8 cellular contexts compared by ENCODE assay signal in the genomic region with DNA sequence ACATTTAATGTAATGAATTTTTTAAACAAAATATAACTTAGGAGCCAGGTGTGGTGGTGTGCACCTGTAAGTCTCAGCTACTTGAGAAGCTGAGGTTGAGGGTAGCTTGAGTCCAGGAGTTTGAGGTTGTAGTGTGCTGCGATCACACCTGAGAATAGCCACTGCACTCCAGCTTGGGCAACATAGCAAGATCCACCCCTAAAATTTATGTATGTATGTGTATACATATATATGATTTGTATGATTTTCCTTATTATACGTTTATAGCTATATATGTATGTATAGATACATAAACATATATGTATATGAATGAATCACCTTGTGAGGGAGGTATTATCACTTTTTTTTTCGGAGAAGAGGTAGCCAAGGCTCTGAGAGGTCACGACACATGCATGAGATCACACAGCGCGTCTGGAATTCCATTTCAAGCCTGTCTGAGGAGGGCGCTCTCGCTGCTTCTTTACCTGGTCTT. TPM values are rescaled to one million over a fixed set of nuclear protein-coding genes. Genes with fewer than 3 reads are reported as not detected.
DNase-seq lines count a peak whose midpoint lies in the region; ATAC-seq and TF ChIP-seq lines count a peak whose summit lies in the region.

No MANE protein-coding gene starts in this region.

- no peak overlapping the region for H3K9ac ChIP-seq in iPS-18a (ENCODE audit: low read length)

- ATAC-seq in HG03159 (IDR thresholded peaks at IDR 0.05; ENCODE audit: unreplicated experiment): peak; percentile 12

- no peaks in the 10 kb centered on the region for H3K27me3 ChIP-seq in CD4-positive, alpha-beta memory T cell (ENCODE audit: insufficient read depth, low read length)
- H3K27me3 ChIP-seq in iPS-18a (ENCODE audit: control insufficient read depth, insufficient read depth, low read length): peaks cover 68% of the 10 kb centered on the region

- H3K4me3 ChIP-seq in CD4-positive, alpha-beta memory T cell (ENCODE audit: low read length in 2 of 2): peak overlapping the region in 1 of 2 donors; percentile 58
- H3K4me3 ChIP-seq in iPS-18a (ENCODE audit: low read length): peak overlapping the region; percentile 56

- H3K9me3 Mint-ChIP-seq in CD4-positive, alpha-beta memory T cell: no peaks in the 10 kb centered on the region

- peaks cover 8 to 25% (median 15%) of the 10 kb centered on the region in 4 donors for H3K4me1 Mint-ChIP-seq in CD4-positive, alpha-beta memory T cell

- H3K27ac ChIP-seq in CD4-positive, alpha-beta memory T cell (ENCODE audit: low read depth, low read length): peak overlapping the region; percentile 61
- H3K27ac ChIP-seq in iPS-18a (ENCODE audit: low read length): no peak overlapping the region

- DNase-seq in CD4-positive, alpha-beta memory T cell: peak in 2 of 5 donors; percentile 50 to 73
- DNase-seq in activated naive CD4-positive, alpha-beta T cell treated with anti-CD3 and anti-CD28 coated beads, Interleukin-2, amount 50 U/mL, for 16 hours: peak; percentile 60
- peak; percentile 45 for DNase-seq in stimulated activated CD4-positive, alpha-beta T cell treated with anti-CD3 and anti-CD28 coated beads, Interleukin-1b, Interleukin-23, amount 100 ng/mL, for 48 hours
- DNase-seq in HEK293T (ENCODE audit: extremely low spot score) (no peak), NCI-H524 treated with DMSO at 0.1 percent for 48 hours (lab: John Stamatoyannopoulos, UW) (no peak), OCI-M2 (lab: John Stamatoyannopoulos, UW; ENCODE audit: unreplicated experiment) (no peak)

- peaks cover 0 to 9% of the 10 kb centered on the region in 2 donors for H3K36me3 Mint-ChIP-seq in CD4-positive, alpha-beta memory T cell

- H3K9me3 ChIP-seq in CD4-positive, alpha-beta memory T cell (ENCODE audit: control insufficient read depth in 1 of 2, low read length in 2 of 2): no peaks in the 10 kb centered on the region
- no peaks in the 10 kb centered on the region for H3K9me3 ChIP-seq in iPS-18a (ENCODE audit: control insufficient read depth, low read depth, low read length)

- CTCF ChIA-PET in CD4-positive, alpha-beta memory T cell (lab: Charles Lee; ENCODE audit: partially characterized antibody): interaction anchor here (0.6 to 3.2 kb wide), 10 partner anchors 10 to 256 kb away, joined by 3 to 55 read pairs (median 4); partner anchors contain the start of genes IRF1 and KIF3A
- CTCF ChIA-PET in HEK293T (lab: Yijun Ruan, JAX): interaction anchor here (0.6 to 2.2 kb wide), 11 partner anchors 9 to 128 kb away, joined by 3 to 12 read pairs (median 4); partner anchors contain the start of gene KIF3A

- peaks cover 7% of the 10 kb centered on the region for H3K4me1 ChIP-seq in CD4-positive, alpha-beta memory T cell (ENCODE audit: insufficient read depth, low read length)
- H3K4me1 ChIP-seq in iPS-18a (ENCODE audit: control insufficient read depth, low read depth, low read length): no peaks in the 10 kb centered on the region

- no peaks in the 10 kb centered on the region for H3K27me3 Mint-ChIP-seq in CD4-positive, alpha-beta memory T cell

- H3K4me3 Mint-ChIP-seq in CD4-positive, alpha-beta memory T cell: peak overlapping the region; percentile 78 to 87 (median 85)

- POLR2A ChIA-PET in CD4-positive, alpha-beta memory T cell (lab: Charles Lee; ENCODE audit: partially characterized antibody): interaction anchor here (0.7 to 5.8 kb wide), 21 partner anchors 9 to 1992 kb away, joined by 3 to 91 read pairs (median 5); partner anchors contain the start of genes AFF4, CAMLG, HSPA4 and IRF1
- POLR2A ChIA-PET in HEK293T (lab: Yijun Ruan, JAX): interaction anchor here (0.6 to 1.3 kb wide), 5 partner anchors 9 to 29 kb away, joined by 3 to 12 read pairs (median 4); partner anchors contain the start of gene KIF3A

- H3K27ac Mint-ChIP-seq in CD4-positive, alpha-beta memory T cell: peak overlapping the region; percentile 70 to 89 (median 79)

- H3K36me3 ChIP-seq in CD4-positive, alpha-beta memory T cell (ENCODE audit: insufficient read depth, low read length): no peaks in the 10 kb centered on the region
- no peaks in the 10 kb centered on the region for H3K36me3 ChIP-seq in iPS-18a (ENCODE audit: control insufficient read depth, low read depth, low read length)

- intact Hi-C loops in CD4-positive, alpha-beta memory T cell (cut with micrococcal nuclease): loop anchor here (1.0 to 5.0 kb wide), 4 partner anchors 9 to 121 kb away; partner anchors contain the start of genes GDF9, KIF3A, SEPTIN8 and UQCRQ

TF ChIP-seq in HEK293T, 16 proteins besides CTCF, POLR2A, EP300 and RAD21:
- TF ChIP-seq ZNF384 (IDR thresholded peaks at IDR 0.05) (no peak), CTBP1 (IDR thresholded peaks at IDR 0.05; ENCODE audit: borderline replicate concordance) (no peak), BHLHE40 (IDR thresholded peaks at IDR 0.05; ENCODE audit: borderline replicate concordance) (no peak), FOXA1 (IDR thresholded peaks at IDR 0.05) (no peak), LEF1 (IDR thresholded peaks at IDR 0.05; ENCODE audit: borderline replicate concordance) (no peak), ARNT (IDR thresholded peaks at IDR 0.05) (no peak), SP1 (IDR thresholded peaks at IDR 0.05) (no peak)

RNA-seq across cellular contexts. Expression of gene CCNI2, which starts 0.6 kb away (rescaled TPM):
- 10 to 100 TPM; 12.5 to 13.0 TPM for total RNA-seq in CD4-positive, alpha-beta memory T cell
- polyA plus RNA-seq in CD4-positive, alpha-beta memory T cell: 1 to 10 TPM in 1 of 2 donors, under 1 TPM in 1; 0.86 to 3.1 TPM

RNA-seq across cellular contexts. Expression of gene KIF3A, which starts 9.3 kb away (rescaled TPM):
- 10 to 100 TPM; 18.7 to 25.9 TPM for total RNA-seq in CD4-positive, alpha-beta memory T cell
- polyA plus RNA-seq in CD4-positive, alpha-beta memory T cell: 10 to 100 TPM in 1 of 2 donors, 1 to 10 TPM in 1; 9.7 to 18.3 TPM

RNA-seq across cellular contexts. Expression of gene SEPTIN8, which starts 30.4 kb away (rescaled TPM):
- 10 to 100 TPM; 12.6 to 13.8 TPM for total RNA-seq in CD4-positive, alpha-beta memory T cell
- polyA plus RNA-seq in CD4-positive, alpha-beta memory T cell: 1 to 10 TPM; 1.1 to 3.3 TPM

Comparison
In these comparisons a context has a peak if more than half of its experiments do, and no peak if none do; other contexts are left out.
1. DNase-seq: peak in activated naive CD4-positive, alpha-beta T cell treated with anti-CD3 and anti-CD28 coated beads, Interleukin-2, amount 50 U/mL, for 16 hours (single experiment) and stimulated activated CD4-positive, alpha-beta T cell treated with anti-CD3 and anti-CD28 coated beads, Interleukin-1b, Interleukin-23, amount 100 ng/mL, for 48 hours (single experiment); none in HEK293T (single experiment), NCI-H524 treated with DMSO at 0.1 percent for 48 hours (single experiment) and OCI-M2 (single experiment).